In the genomic region with DNA sequence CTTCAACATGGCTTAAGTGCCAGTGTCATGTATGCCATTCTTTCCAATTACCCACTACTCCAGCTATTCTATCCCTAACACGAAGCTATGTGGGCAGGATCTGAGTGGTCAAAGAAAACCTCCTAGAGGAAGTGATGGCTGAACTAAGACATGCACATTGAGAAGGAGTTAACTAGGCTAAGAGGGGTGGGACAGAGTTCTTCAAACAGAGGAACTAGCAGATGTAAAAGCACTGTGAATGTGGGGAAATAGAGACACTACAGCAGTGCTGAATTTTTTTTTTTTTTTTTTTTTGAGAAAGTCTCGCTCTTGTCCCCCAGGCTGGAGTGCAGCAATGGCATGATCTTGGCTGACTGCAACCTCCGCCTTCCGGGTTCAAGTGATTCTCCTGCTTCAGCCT, we compare ENCODE assay signal across 1 cellular context.
TF ChIP-seq lines count a peak whose summit lies in the region.

No MANE protein-coding gene starts in this region.

TF ChIP-seq in K562, 482 proteins besides CTCF, POLR2A, EP300 and RAD21:
- TF ChIP-seq SRF (CRISPR knock-in tag; IDR thresholded peaks at IDR 0.05) (no peak), SMAD1 (IDR thresholded peaks at IDR 0.05; ENCODE audit: low read depth, low read length, partially characterized antibody) (no peak), JUND (IDR thresholded peaks at IDR 0.05; ENCODE audit: borderline replicate concordance, low read depth, low read length) (no peak), JUND (tag; IDR thresholded peaks at IDR 0.05; ENCODE audit: borderline replicate concordance, low read depth, low read length) (no peak), KLF16 (IDR thresholded peaks at IDR 0.05) (no peak), TEAD1 (CRISPR knock-in tag; IDR thresholded peaks at IDR 0.05) (no peak), SIRT6 (IDR thresholded peaks at IDR 0.05; ENCODE audit: low read depth, low read length) (no peak), KLF1 (tag; IDR thresholded peaks at IDR 0.05) (no peak), ILK (tag; IDR thresholded peaks at IDR 0.05; ENCODE audit: borderline replicate concordance, low read depth) (no peak), MCM7 (IDR thresholded peaks at IDR 0.05) (no peak), ZNF830 (CRISPR knock-in tag; IDR thresholded peaks at IDR 0.05) (no peak), NELFE (IDR thresholded peaks at IDR 0.05; ENCODE audit: insufficient read depth, insufficient read length) (no peak), GATAD2A (IDR thresholded peaks at IDR 0.05) (no peak), YY1 (IDR thresholded peaks at IDR 0.05; ENCODE audit: borderline replicate concordance in 1 of 3, control insufficient read depth in 1 of 3, extremely low read depth in 1 of 3, insufficient read depth in 3 of 3, insufficient read length in 1 of 3, insufficient replicate concordance in 2 of 3, low read depth in 1 of 3, low read length in 2 of 3) (no peak), ZNF133 (CRISPR knock-in tag; IDR thresholded peaks at IDR 0.05) (no peak)
- TF ChIP-seq, protein P1, sequence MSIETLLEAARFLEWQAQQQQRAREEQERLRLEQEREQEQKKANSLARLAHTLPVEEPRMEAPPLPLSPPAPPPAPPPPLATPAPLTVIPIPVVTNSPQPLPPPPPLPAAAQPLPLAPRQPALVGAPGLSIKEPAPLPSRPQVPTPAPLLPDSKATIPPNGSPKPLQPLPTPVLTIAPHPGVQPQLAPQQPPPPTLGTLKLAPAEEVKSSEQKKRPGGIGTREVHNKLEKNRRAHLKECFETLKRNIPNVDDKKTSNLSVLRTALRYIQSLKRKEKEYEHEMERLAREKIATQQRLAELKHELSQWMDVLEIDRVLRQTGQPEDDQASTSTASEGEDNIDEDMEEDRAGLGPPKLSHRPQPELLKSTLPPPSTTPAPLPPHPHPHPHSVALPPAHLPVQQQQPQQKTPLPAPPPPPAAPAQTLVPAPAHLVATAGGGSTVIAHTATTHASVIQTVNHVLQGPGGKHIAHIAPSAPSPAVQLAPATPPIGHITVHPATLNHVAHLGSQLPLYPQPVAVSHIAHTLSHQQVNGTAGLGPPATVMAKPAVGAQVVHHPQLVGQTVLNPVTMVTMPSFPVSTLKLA (conservative IDR thresholded peaks at IDR 0.05): no peak
- TF ChIP-seq, protein P2, sequence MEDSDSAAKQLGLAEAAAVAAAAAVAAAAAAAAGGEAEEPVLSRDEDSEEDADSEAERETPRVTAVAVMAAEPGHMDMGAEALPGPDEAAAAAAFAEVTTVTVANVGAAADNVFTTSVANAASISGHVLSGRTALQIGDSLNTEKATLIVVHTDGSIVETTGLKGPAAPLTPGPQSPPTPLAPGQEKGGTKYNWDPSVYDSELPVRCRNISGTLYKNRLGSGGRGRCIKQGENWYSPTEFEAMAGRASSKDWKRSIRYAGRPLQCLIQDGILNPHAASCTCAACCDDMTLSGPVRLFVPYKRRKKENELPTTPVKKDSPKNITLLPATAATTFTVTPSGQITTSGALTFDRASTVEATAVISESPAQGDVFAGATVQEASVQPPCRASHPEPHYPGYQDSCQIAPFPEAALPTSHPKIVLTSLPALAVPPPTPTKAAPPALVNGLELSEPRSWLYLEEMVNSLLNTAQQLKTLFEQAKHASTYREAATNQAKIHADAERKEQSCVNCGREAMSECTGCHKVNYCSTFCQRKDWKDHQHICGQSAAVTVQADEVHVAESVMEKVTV (CRISPR knock-in tag; IDR thresholded peaks at IDR 0.05): no peak
- TF ChIP-seq, protein P3, sequence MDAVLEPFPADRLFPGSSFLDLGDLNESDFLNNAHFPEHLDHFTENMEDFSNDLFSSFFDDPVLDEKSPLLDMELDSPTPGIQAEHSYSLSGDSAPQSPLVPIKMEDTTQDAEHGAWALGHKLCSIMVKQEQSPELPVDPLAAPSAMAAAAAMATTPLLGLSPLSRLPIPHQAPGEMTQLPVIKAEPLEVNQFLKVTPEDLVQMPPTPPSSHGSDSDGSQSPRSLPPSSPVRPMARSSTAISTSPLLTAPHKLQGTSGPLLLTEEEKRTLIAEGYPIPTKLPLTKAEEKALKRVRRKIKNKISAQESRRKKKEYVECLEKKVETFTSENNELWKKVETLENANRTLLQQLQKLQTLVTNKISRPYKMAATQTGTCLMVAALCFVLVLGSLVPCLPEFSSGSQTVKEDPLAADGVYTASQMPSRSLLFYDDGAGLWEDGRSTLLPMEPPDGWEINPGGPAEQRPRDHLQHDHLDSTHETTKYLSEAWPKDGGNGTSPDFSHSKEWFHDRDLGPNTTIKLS (IDR thresholded peaks at IDR 0.05; ENCODE audit: borderline replicate concordance, low read depth): no peak
- TF ChIP-seq, protein P4, sequence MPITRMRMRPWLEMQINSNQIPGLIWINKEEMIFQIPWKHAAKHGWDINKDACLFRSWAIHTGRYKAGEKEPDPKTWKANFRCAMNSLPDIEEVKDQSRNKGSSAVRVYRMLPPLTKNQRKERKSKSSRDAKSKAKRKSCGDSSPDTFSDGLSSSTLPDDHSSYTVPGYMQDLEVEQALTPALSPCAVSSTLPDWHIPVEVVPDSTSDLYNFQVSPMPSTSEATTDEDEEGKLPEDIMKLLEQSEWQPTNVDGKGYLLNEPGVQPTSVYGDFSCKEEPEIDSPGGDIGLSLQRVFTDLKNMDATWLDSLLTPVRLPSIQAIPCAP (CRISPR knock-in tag; IDR thresholded peaks at IDR 0.05; ENCODE audit: borderline replicate concordance): no peak
- TF ChIP-seq, protein P5, sequence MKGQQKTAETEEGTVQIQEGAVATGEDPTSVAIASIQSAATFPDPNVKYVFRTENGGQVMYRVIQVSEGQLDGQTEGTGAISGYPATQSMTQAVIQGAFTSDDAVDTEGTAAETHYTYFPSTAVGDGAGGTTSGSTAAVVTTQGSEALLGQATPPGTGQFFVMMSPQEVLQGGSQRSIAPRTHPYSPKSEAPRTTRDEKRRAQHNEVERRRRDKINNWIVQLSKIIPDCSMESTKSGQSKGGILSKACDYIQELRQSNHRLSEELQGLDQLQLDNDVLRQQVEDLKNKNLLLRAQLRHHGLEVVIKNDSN (CRISPR knock-in tag; IDR thresholded peaks at IDR 0.05): no peak
TF ChIP-seq in K562: peak in this region for 0.
